2 cellular contexts compared by ENCODE assay signal in genomic region chr19:47429140-47429793, GRCh38.
TF ChIP-seq lines count a peak whose summit lies in the region.

No MANE protein-coding gene starts in this region.

TF ChIP-seq in K562, 482 proteins besides CTCF, POLR2A, EP300 and RAD21:
- TF ChIP-seq PRDM10 (IDR thresholded peaks at IDR 0.05; ENCODE audit: partially characterized antibody): peak; percentile 71
- no peak for TF ChIP-seq MTA1 (IDR thresholded peaks at IDR 0.05; ENCODE audit: borderline replicate concordance)

TF ChIP-seq in neural cell, 6 proteins besides CTCF, POLR2A, EP300 and RAD21:
- no peak for TF ChIP-seq SMC3 (conservative IDR thresholded peaks at IDR 0.05; ENCODE audit: poor library complexity)
- TF ChIP-seq POLR2AphosphoS5 (IDR thresholded peaks at IDR 0.05): no peak
- TF ChIP-seq TAF1 (IDR thresholded peaks at IDR 0.05; ENCODE audit: low read depth): no peak
- TF ChIP-seq, protein P1, sequence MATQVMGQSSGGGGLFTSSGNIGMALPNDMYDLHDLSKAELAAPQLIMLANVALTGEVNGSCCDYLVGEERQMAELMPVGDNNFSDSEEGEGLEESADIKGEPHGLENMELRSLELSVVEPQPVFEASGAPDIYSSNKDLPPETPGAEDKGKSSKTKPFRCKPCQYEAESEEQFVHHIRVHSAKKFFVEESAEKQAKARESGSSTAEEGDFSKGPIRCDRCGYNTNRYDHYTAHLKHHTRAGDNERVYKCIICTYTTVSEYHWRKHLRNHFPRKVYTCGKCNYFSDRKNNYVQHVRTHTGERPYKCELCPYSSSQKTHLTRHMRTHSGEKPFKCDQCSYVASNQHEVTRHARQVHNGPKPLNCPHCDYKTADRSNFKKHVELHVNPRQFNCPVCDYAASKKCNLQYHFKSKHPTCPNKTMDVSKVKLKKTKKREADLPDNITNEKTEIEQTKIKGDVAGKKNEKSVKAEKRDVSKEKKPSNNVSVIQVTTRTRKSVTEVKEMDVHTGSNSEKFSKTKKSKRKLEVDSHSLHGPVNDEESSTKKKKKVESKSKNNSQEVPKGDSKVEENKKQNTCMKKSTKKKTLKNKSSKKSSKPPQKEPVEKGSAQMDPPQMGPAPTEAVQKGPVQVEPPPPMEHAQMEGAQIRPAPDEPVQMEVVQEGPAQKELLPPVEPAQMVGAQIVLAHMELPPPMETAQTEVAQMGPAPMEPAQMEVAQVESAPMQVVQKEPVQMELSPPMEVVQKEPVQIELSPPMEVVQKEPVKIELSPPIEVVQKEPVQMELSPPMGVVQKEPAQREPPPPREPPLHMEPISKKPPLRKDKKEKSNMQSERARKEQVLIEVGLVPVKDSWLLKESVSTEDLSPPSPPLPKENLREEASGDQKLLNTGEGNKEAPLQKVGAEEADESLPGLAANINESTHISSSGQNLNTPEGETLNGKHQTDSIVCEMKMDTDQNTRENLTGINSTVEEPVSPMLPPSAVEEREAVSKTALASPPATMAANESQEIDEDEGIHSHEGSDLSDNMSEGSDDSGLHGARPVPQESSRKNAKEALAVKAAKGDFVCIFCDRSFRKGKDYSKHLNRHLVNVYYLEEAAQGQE (IDR thresholded peaks at IDR 0.05; ENCODE audit: borderline replicate concordance): no peak
- no peak for TF ChIP-seq EZH2 (IDR thresholded peaks at IDR 0.05; ENCODE audit: borderline replicate concordance, insufficient read depth, low read length, poor library complexity, severe bottlenecking)
- no peak for TF ChIP-seq MXI1 (conservative IDR thresholded peaks at IDR 0.05; ENCODE audit: poor library complexity, severe bottlenecking)
